8 cellular contexts compared by ENCODE assay signal in genomic region chr6:137799950-137800568, GRCh38.
DNase-seq lines count a peak whose midpoint lies in the region; ATAC-seq and TF ChIP-seq lines count a peak whose summit lies in the region.

No MANE protein-coding gene starts in this region.

- H3K9me3 Mint-ChIP-seq in activated naive CD8-positive, alpha-beta T cell (ENCODE audit: low read depth) = no peaks in the 10 kb centered on the region

- no peaks in the 10 kb centered on the region for H3K27me3 Mint-ChIP-seq in activated naive CD8-positive, alpha-beta T cell

- ATAC-seq in right cardiac atrium (peak; percentile 72 to 73), GM19463 (IDR thresholded peaks at IDR 0.05; ENCODE audit: unreplicated experiment) (no peak), HG03565 (IDR thresholded peaks at IDR 0.05; ENCODE audit: unreplicated experiment) (no peak)

- DNase-seq in HFF-Myc (ENCODE audit: extremely low read depth, low read depth) = peak; percentile 25
- peak in 2 of 3 donors; percentile 62 to 82 for DNase-seq in Peyer's patch
- no peak for DNase-seq in right cardiac atrium
- peak; percentile 53 for DNase-seq in stimulated activated CD4-positive, alpha-beta T cell treated with anti-CD3 and anti-CD28 coated beads, Interleukin-1b, Interleukin-23, amount 100 ng/mL, for 48 hours

- H3K9me3 ChIP-seq in Peyer's patch (no peaks in the 10 kb centered on the region), right cardiac atrium (ENCODE audit: control insufficient read depth, low read length) (no peaks in the 10 kb centered on the region)

- H3K36me3 ChIP-seq in Peyer's patch = no peaks in the 10 kb centered on the region

- peak; percentile 31 for TF ChIP-seq CTCF in GM12801 (IDR thresholded peaks at IDR 0.05; ENCODE audit: extremely low read depth, insufficient read length)
- peak; percentile 61 for TF ChIP-seq CTCF in HFF-Myc (IDR thresholded peaks at IDR 0.05; ENCODE audit: low read depth, low read length, missing control alignments)
- peak in 5 of 6 experiments; percentile 37 to 81 (median 75) for TF ChIP-seq CTCF in Peyer's patch (IDR thresholded peaks at IDR 0.05)

- peak overlapping the region; percentile 83 for H3K27ac Mint-ChIP-seq in activated naive CD8-positive, alpha-beta T cell

- no peak overlapping the region for H3K27ac ChIP-seq in Peyer's patch
- H3K27ac ChIP-seq in right cardiac atrium (ENCODE audit: low read length) = no peak overlapping the region

- H3K4me3 ChIP-seq in HFF-Myc (replicated peaks; ENCODE audit: low read depth, low read length) = no peak overlapping the region
- H3K4me3 ChIP-seq in Peyer's patch = no peak overlapping the region
- no peak overlapping the region for H3K4me3 ChIP-seq in right cardiac atrium (ENCODE audit: low read length)

- no peak overlapping the region for H3K4me3 Mint-ChIP-seq in activated naive CD8-positive, alpha-beta T cell

- 93% methylated on average over 3 of the region's 3 CpGs for WGBS in right cardiac atrium

- H3K4me1 ChIP-seq in Peyer's patch = peaks cover 0 to 20% (median 0%) of the 10 kb centered on the region in 4 donors
- H3K4me1 ChIP-seq in right cardiac atrium (ENCODE audit: control insufficient read depth, insufficient read depth, low read length) = peaks cover 2% of the 10 kb centered on the region

- H3K27me3 ChIP-seq in Peyer's patch (no peaks in the 10 kb centered on the region), right cardiac atrium (ENCODE audit: control insufficient read depth, insufficient read depth) (no peaks in the 10 kb centered on the region)

- H3K4me1 Mint-ChIP-seq in activated naive CD8-positive, alpha-beta T cell (ENCODE audit: low read depth) = peaks cover 66% of the 10 kb centered on the region

- peaks cover 3% of the 10 kb centered on the region for H3K36me3 Mint-ChIP-seq in activated naive CD8-positive, alpha-beta T cell

- TF ChIP-seq POLR2A in Peyer's patch (IDR thresholded peaks at IDR 0.05) = no peak

- intact Hi-C loops in right cardiac atrium (cut with DNase I) = loop anchor here in 1 of 4 donors (10.0 kb wide), 1 partner anchor 65 kb away; the partner anchor contains the start of gene TNFAIP3

Comparison
In these comparisons a context has a peak if more than half of its experiments do, and no peak if none do; other contexts are left out.
1. DNase-seq: peak in HFF-Myc (single experiment), Peyer's patch (2 of 3) and stimulated activated CD4-positive, alpha-beta T cell treated with anti-CD3 and anti-CD28 coated beads, Interleukin-1b, Interleukin-23, amount 100 ng/mL, for 48 hours (single experiment); none in right cardiac atrium (0 of 3).
2. ATAC-seq: peak in right cardiac atrium (2 of 2); none in GM19463 (single experiment) and HG03565 (single experiment).
3. Peak in every context shown above with its lines, with median percentiles within 50 percentile points of each other: CTCF ChIP-seq.